ENCODE assay signal across 22 cellular contexts in the genomic region with DNA sequence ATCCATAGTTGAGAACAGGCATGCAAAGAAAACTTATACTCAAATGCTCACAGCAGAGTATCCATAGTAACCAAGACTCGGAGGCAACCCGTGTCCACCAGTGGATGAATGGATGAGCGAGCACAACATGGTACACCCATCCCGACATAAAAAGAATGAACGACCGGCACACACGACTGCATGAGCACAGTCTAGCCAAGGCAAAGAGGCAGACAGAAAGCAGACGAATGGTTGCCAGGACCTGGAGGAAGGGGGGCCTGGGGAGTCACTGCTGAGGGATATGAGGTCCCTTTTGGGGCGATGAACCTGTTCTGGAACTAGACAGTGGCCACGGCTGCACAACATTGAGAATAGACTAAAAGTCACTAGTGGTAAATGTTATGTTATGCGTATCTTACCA. TPM values are rescaled to one million over a fixed set of nuclear protein-coding genes. Genes with fewer than 3 reads are reported as not detected.
DNase-seq lines count a peak whose midpoint lies in the region; ATAC-seq and TF ChIP-seq lines count a peak whose summit lies in the region.
"Had no signal": no experiment of that assay in that cellular context is flagged by ENCODE, and none has a peak within 500 bp of the region (broad histone marks: within the 10 kb centered on the region; RNA-seq: fewer than 3 reads in every experiment).

No MANE protein-coding gene starts in this region.

- no peaks in the 10 kb centered on the region for H3K9me2 ChIP-seq in SK-N-SH
- H3K9me2 ChIP-seq in GM23338 (ENCODE audit: insufficient read depth) = no peaks in the 10 kb centered on the region

- no peaks in the 10 kb centered on the region for H3K79me2 ChIP-seq in SK-N-SH (ENCODE audit: insufficient read depth)
- peaks cover 95% of the 10 kb centered on the region for H3K79me2 ChIP-seq in GM23338 (replicated peaks; ENCODE audit: insufficient read depth)

- H3K4me3 ChIP-seq in SK-N-SH (ENCODE audit: low read depth in 2 of 2, low read length in 1 of 2) = no peak overlapping the region
- no peak overlapping the region for H3K4me3 ChIP-seq in GM23338
- H3K4me3 ChIP-seq in effector memory CD4-positive, alpha-beta T cell (ENCODE audit: insufficient read depth, low read depth, low read length, poor library complexity, severe bottlenecking) = peak overlapping the region; percentile 7
- H3K4me3 ChIP-seq: left ventricle myocardium inferior, ovary, right atrium auricular region, SJCRH30, smooth muscle cell, tibial artery had no signal

- no peak for TF ChIP-seq RAD21 in SK-N-SH (IDR thresholded peaks at IDR 0.05; ENCODE audit: low read length)

- H3K27ac Mint-ChIP-seq in GM23338 (peak overlapping the region; percentile 59; the same call in 1 of the 2 replicates), nephron (peak overlapping the region; percentile 38 to 68 (median 68))
- H3K27ac Mint-ChIP-seq: activated naive CD8-positive, alpha-beta T cell treated with anti-CD3 and anti-CD28 coated beads, Interleukin-2, amount 10 ng/mL, durations not matched to agents 7 days and 5 days; T-helper 1 cell treated with Interleukin-12 subunit alpha and Interleukin-12 subunit beta and Interleukin-4 antibody, amounts not matched to agents 30 μg/mL and 1 μg/mL, for 36 hours had no signal

- no peaks in the 10 kb centered on the region for H3K9me3 ChIP-seq in SK-N-SH
- H3K9me3 ChIP-seq in effector memory CD4-positive, alpha-beta T cell (ENCODE audit: control insufficient read depth, low read length) = no peaks in the 10 kb centered on the region
- H3K9me3 ChIP-seq: left ventricle myocardium inferior, ovary, right atrium auricular region, SJCRH30, tibial artery had no signal

- H3K27ac ChIP-seq in SK-N-SH (ENCODE audit: low read depth in 2 of 2, low read length in 1 of 2) (no peak overlapping the region), GM23338 (ENCODE audit: low read depth) (no peak overlapping the region)
- H3K27ac ChIP-seq in effector memory CD4-positive, alpha-beta T cell (ENCODE audit: insufficient read depth, low read length, poor library complexity, severe bottlenecking) = no peak overlapping the region
- H3K27ac ChIP-seq: 22Rv1, left ventricle myocardium inferior, ovary, right atrium auricular region, SJCRH30, tibial artery had no signal

- ATAC-seq in SK-N-SH treated with all-trans-retinoic acid at 6 μM for 48 hours (no peak), GM23338 (no peak), GM21423 (IDR thresholded peaks at IDR 0.05; ENCODE audit: unreplicated experiment) (no peak), HG03139 (IDR thresholded peaks at IDR 0.05; ENCODE audit: unreplicated experiment) (no peak)

- DNase-seq in SK-N-SH = peak; percentile 25
- no peak for DNase-seq in GM23338 (ENCODE audit: low spot score)
- DNase-seq in effector memory CD4-positive, alpha-beta T cell = no peak
- DNase-seq in KBM-7 = no peak
- DNase-seq: activated CD4-positive, alpha-beta T cell treated with anti-CD3 and anti-CD28 coated beads for 4 hours; left ventricle myocardium inferior; mesendoderm; NCI-H1092 treated with DMSO at 0.1 percent for 48 hours; NCI-H187 treated with DMSO at 0.1 percent for 48 hours; NCI-H524 treated with DMSO at 0.1 percent for 48 hours; ovary; SJCRH30; tibial artery had no signal

- no peak overlapping the region for H3K4me3 Mint-ChIP-seq in GM23338
- peak overlapping the region; percentile 54 to 77 (median 63) for H3K4me3 Mint-ChIP-seq in nephron
- H3K4me3 Mint-ChIP-seq: T-helper 1 cell treated with Interleukin-12 subunit alpha and Interleukin-12 subunit beta and Interleukin-4 antibody, amounts not matched to agents 30 μg/mL and 1 μg/mL, for 36 hours had no signal

- H3K4me2 ChIP-seq in SK-N-SH (no peak overlapping the region), GM23338 (no peak overlapping the region)
- H3K4me2 ChIP-seq: smooth muscle cell had no signal

- TF ChIP-seq EP300 in SK-N-SH (IDR thresholded peaks at IDR 0.05; ENCODE audit: borderline replicate concordance in 1 of 2, low read depth in 1 of 2, low read length in 1 of 2) = no peak

- H3K27me3 ChIP-seq in SK-N-SH (ENCODE audit: insufficient read depth) (peaks cover 29% of the 10 kb centered on the region), GM23338 (ENCODE audit: insufficient read depth) (no peaks in the 10 kb centered on the region)
- H3K27me3 ChIP-seq in effector memory CD4-positive, alpha-beta T cell (replicated peaks; ENCODE audit: control insufficient read depth, insufficient read depth, low read length, poor library complexity, severe bottlenecking) = no peaks in the 10 kb centered on the region
- H3K27me3 ChIP-seq: ovary, right atrium auricular region, SJCRH30, tibial artery had no signal

- peaks cover 7% of the 10 kb centered on the region for H3K27me3 Mint-ChIP-seq in GM23338 (ENCODE audit: insufficient read depth, low read depth, poor library complexity)
- peaks cover 3% of the 10 kb centered on the region for H3K27me3 Mint-ChIP-seq in nephron (ENCODE audit: low read depth)

- H3K4me1 ChIP-seq in SK-N-SH (ENCODE audit: control insufficient read depth in 1 of 2, insufficient read depth in 2 of 2, low read depth in 1 of 2, low read length in 1 of 2) (peaks cover 0 to 34% of the 10 kb centered on the region in 2 experiments; a peak in 1 of 4 replicates), GM23338 (ENCODE audit: insufficient read depth) (peaks cover 49% of the 10 kb centered on the region)
- H3K4me1 ChIP-seq in effector memory CD4-positive, alpha-beta T cell (ENCODE audit: control insufficient read depth, insufficient read depth, low read length, poor library complexity, severe bottlenecking) = peaks cover 29% of the 10 kb centered on the region
- H3K4me1 ChIP-seq: SJCRH30 had no signal

- TF ChIP-seq CTCF in SK-N-SH (IDR thresholded peaks at IDR 0.05) (no peak), GM23338 (conservative IDR thresholded peaks at IDR 0.05; ENCODE audit: low read depth in 2 of 2) (no peak), nephron (IDR thresholded peaks at IDR 0.05; ENCODE audit: unreplicated experiment in 3 of 3) (no peak)

- no peaks in the 10 kb centered on the region for H3F3A ChIP-seq in SK-N-SH (replicated peaks; ENCODE audit: insufficient read depth)
- H3F3A ChIP-seq in GM23338 (replicated peaks; ENCODE audit: low read depth) = 0 out of 2 replicates have a peak, but pooled peaks cover 2% of the 10 kb centered on the region

- in situ Hi-C loops in KBM-7 (cut with MboI; ENCODE audit: low pct_unique_long_range_greater_than_20kb, low sequenced_read_pairs) = no loop called here

- CTCF ChIA-PET in SK-N-SH (lab: Yijun Ruan, JAX) = interaction anchor here (1.8 kb wide), 1 partner anchor 54 kb away, joined by 5 read pairs; no protein-coding TSS in a partner anchor

- WGBS in SK-N-SH (ENCODE audit: low lambda C conversion rate) = 46% methylated on average over 11 of the region's 11 CpGs

- POLR2A ChIA-PET in SK-N-SH (lab: Yijun Ruan, JAX) = interaction anchor here (2.7 kb wide), 1 partner anchor 23 kb away, joined by 9 read pairs; the partner anchor contains the start of genes IDH3G and SSR4

- peaks cover 50% of the 10 kb centered on the region for H3K4me1 Mint-ChIP-seq in GM23338
- H3K4me1 Mint-ChIP-seq in nephron = peaks cover 7% of the 10 kb centered on the region

- no peak overlapping the region for H3K9ac ChIP-seq in SK-N-SH

- no peak overlapping the region for H2AFZ ChIP-seq in SK-N-SH (ENCODE audit: low read depth)
- H2AFZ ChIP-seq in GM23338 = no peak overlapping the region

- H3K9me3 Mint-ChIP-seq in GM23338 = no peaks in the 10 kb centered on the region
- peaks cover 18% of the 10 kb centered on the region for H3K9me3 Mint-ChIP-seq in nephron
- H3K9me3 Mint-ChIP-seq: activated naive CD8-positive, alpha-beta T cell treated with anti-CD3 and anti-CD28 coated beads, Interleukin-2, amount 10 ng/mL, durations not matched to agents 7 days and 5 days; T-helper 1 cell treated with Interleukin-12 subunit alpha and Interleukin-12 subunit beta and Interleukin-4 antibody, amounts not matched to agents 30 μg/mL and 1 μg/mL, for 36 hours had no signal

- H3K36me3 ChIP-seq in SK-N-SH (replicated peaks in 1 of 2; ENCODE audit: control insufficient read depth in 1 of 2, insufficient read depth in 2 of 2, low read length in 1 of 2) (no peaks in the 10 kb centered on the region), GM23338 (ENCODE audit: insufficient read depth) (no peaks in the 10 kb centered on the region)
- no peaks in the 10 kb centered on the region for H3K36me3 ChIP-seq in effector memory CD4-positive, alpha-beta T cell (ENCODE audit: control insufficient read depth, insufficient read depth, low read length)
- H3K36me3 ChIP-seq: left ventricle myocardium inferior, ovary, right atrium auricular region, SJCRH30, tibial artery had no signal

- H3K36me3 Mint-ChIP-seq in GM23338 (ENCODE audit: low read depth) = peaks cover 12% of the 10 kb centered on the region; the same call in 2 of the 3 replicates
- H3K36me3 Mint-ChIP-seq in nephron (ENCODE audit: low read depth) = no peaks in the 10 kb centered on the region
- H3K36me3 Mint-ChIP-seq: activated naive CD8-positive, alpha-beta T cell treated with anti-CD3 and anti-CD28 coated beads, Interleukin-2, amount 10 ng/mL, durations not matched to agents 7 days and 5 days had no signal

- H4K20me1 ChIP-seq in SK-N-SH (ENCODE audit: insufficient read depth) = no peaks in the 10 kb centered on the region
- peaks cover 13% of the 10 kb centered on the region for H4K20me1 ChIP-seq in GM23338 (replicated peaks; ENCODE audit: insufficient read depth)

RNA-seq across cellular contexts. Expression of gene PDZD4, which starts 13.1 kb away (rescaled TPM):
- polyA plus RNA-seq in SK-N-SH (2012; rRNA removed) (1.9 and 2.4 TPM in 2 replicates), GM23338 (2016; fragmentation: Nextera tagmentation; extraction: Ambion mirVana) (30.5 and 34.5 TPM in 2 replicates)
- 1.1 and 2.7 TPM in 2 replicates for polyA plus RNA-seq in SK-N-SH (2012; cell fraction: cytosol; rRNA removed)
- polyA plus RNA-seq in SK-N-SH (2012; cell fraction: nucleus; rRNA removed) = 8.9 and 16.9 TPM in 2 replicates
- 194 and 230 TPM in 2 replicates for total RNA-seq in GM23338 (2014; rRNA removed; shearing (Covaris generic))

RNA-seq across cellular contexts. Expression of gene SSR4, which starts 22.8 kb away (rescaled TPM):
- 326 and 367 TPM in 2 replicates for polyA plus RNA-seq in SK-N-SH (2012; rRNA removed)
- polyA plus RNA-seq in SK-N-SH (2012; cell fraction: cytosol; rRNA removed) = 195 and 259 TPM in 2 replicates
- polyA plus RNA-seq in SK-N-SH (2012; cell fraction: nucleus; rRNA removed) = 162 and 171 TPM in 2 replicates
- 107 and 168 TPM in 2 replicates for total RNA-seq in GM23338 (2014; rRNA removed; shearing (Covaris generic))
- 352 and 404 TPM in 2 replicates for polyA plus RNA-seq in GM23338 (2016; fragmentation: Nextera tagmentation; extraction: Ambion mirVana)

RNA-seq across cellular contexts. Expression of gene IDH3G, which starts 23.1 kb away (rescaled TPM):
- 78.0 and 107 TPM in 2 replicates for polyA plus RNA-seq in SK-N-SH (2012; rRNA removed)
- 38.1 and 53.3 TPM in 2 replicates for polyA plus RNA-seq in SK-N-SH (2012; cell fraction: cytosol; rRNA removed)
- 212 and 213 TPM in 2 replicates for polyA plus RNA-seq in SK-N-SH (2012; cell fraction: nucleus; rRNA removed)
- total RNA-seq in GM23338 (2014; rRNA removed; shearing (Covaris generic)) = 43.0 and 49.0 TPM in 2 replicates
- polyA plus RNA-seq in GM23338 (2016; fragmentation: Nextera tagmentation; extraction: Ambion mirVana) = 41.4 and 45.5 TPM in 2 replicates

RNA-seq across cellular contexts. Expression of gene SRPK3, which starts 36.5 kb away (rescaled TPM):
- polyA plus RNA-seq in SK-N-SH (2012; rRNA removed) = 0.50 and 0.74 TPM in 2 replicates
- 0.08 and 0.19 TPM in 2 replicates for polyA plus RNA-seq in SK-N-SH (2012; cell fraction: cytosol; rRNA removed)
- polyA plus RNA-seq in SK-N-SH (2012; cell fraction: nucleus; rRNA removed) = 0.80 and 1.5 TPM in 2 replicates
- total RNA-seq in GM23338 (2014; rRNA removed; shearing (Covaris generic)) = 0.23 TPM in 1 of 2 replicates, not detected in the other
- polyA plus RNA-seq in GM23338 (2016; fragmentation: Nextera tagmentation; extraction: Ambion mirVana) = 0.15 and 0.19 TPM in 2 replicates
- total RNA-seq: activated naive CD8-positive, alpha-beta T cell treated with anti-CD3 and anti-CD28 coated beads, Interleukin-2, amount 10 ng/mL, durations not matched to agents 7 days and 5 days; smooth muscle cell had no signal

RNA-seq across cellular contexts. Expression of gene PLXNB3, which starts 53.2 kb away (rescaled TPM):
- polyA plus RNA-seq in SK-N-SH (2012; rRNA removed) (13.8 and 15.5 TPM in 2 replicates), GM23338 (2016; fragmentation: Nextera tagmentation; extraction: Ambion mirVana) (0.30 and 0.70 TPM in 2 replicates)
- polyA plus RNA-seq in SK-N-SH (2012; cell fraction: cytosol; rRNA removed) = 4.8 and 6.1 TPM in 2 replicates
- polyA plus RNA-seq in SK-N-SH (2012; cell fraction: nucleus; rRNA removed) = 102 and 172 TPM in 2 replicates
- 3.2 and 4.1 TPM in 2 replicates for total RNA-seq in GM23338 (2014; rRNA removed; shearing (Covaris generic))
